In genomic region chr6:82144852-82145332, GRCh38 we compare ENCODE assay signal across 8 cellular contexts.
DNase-seq lines count a peak whose midpoint lies in the region; ATAC-seq and TF ChIP-seq lines count a peak whose summit lies in the region.

No MANE protein-coding gene starts in this region.

- H3K36me3 Mint-ChIP-seq in WTC11 = no peaks in the 10 kb centered on the region

- CTCF ChIA-PET in WTC11 (lab: Charles Lee) = interaction anchor here (0.6 kb wide), 1 partner anchor 59 kb away, joined by 3 read pairs; no protein-coding TSS in a partner anchor

- ATAC-seq in WTC11 = peak; percentile 58
- peak; percentile 91 to 94 for ATAC-seq in left cardiac atrium

- no peak overlapping the region for H3K27ac Mint-ChIP-seq in WTC11

- TF ChIP-seq CTCF in WTC11 (IDR thresholded peaks at IDR 0.05) = no peak

- peak overlapping the region in 16 of 21 experiments; percentile 3 to 83 (median 64) for H3K27ac ChIP-seq in skin epidermis

- no peaks in the 10 kb centered on the region for H3K27me3 Mint-ChIP-seq in WTC11 (ENCODE audit: low read depth)

- 0 out of 2 replicates have a peak, but pooled peaks cover 3% of the 10 kb centered on the region for H3K9me3 Mint-ChIP-seq in WTC11

- POLR2A ChIA-PET in WTC11 (lab: Charles Lee) = no interaction called here

- no peaks in the 10 kb centered on the region for H3K4me1 Mint-ChIP-seq in WTC11

- peak; percentile 10 for DNase-seq in GOT3 (lab: John Stamatoyannopoulos, UW)
- DNase-seq in WTC11 (ENCODE audit: low spot score) = no peak
- peak; percentile 61 for DNase-seq in left cardiac atrium
- no peak for DNase-seq in UCSD-AML1 (lab: John Stamatoyannopoulos, UW; ENCODE audit: unreplicated experiment)
- DNase-seq in NCI-H510A (lab: John Stamatoyannopoulos, UW) = no peak
- DNase-seq in T-helper 2 cell = no peak
- no peak for DNase-seq in putamen (ENCODE audit: low spot score)

- no peak overlapping the region for H3K4me3 ChIP-seq in skin epidermis

- H3K4me3 Mint-ChIP-seq in WTC11 = no peak overlapping the region

- intact Hi-C loops in left cardiac atrium (cut with DNase I) = loop anchor here in 1 of 2 donors (10.0 kb wide), 1 partner anchor 390 kb away; the partner anchor contains the start of gene TENT5A

TF ChIP-seq in WTC11, 78 proteins besides CTCF, POLR2A, EP300 and RAD21:
- no peak for TF ChIP-seq ATF2 (CRISPR knock-in tag; IDR thresholded peaks at IDR 0.05; ENCODE audit: borderline replicate concordance, low read depth)
- no peak for TF ChIP-seq CREB1 (CRISPR knock-in tag; IDR thresholded peaks at IDR 0.05)
- no peak for TF ChIP-seq NR1H2 (CRISPR knock-in tag; IDR thresholded peaks at IDR 0.05)

Comparison
In these comparisons a context has a peak if more than half of its experiments do, and no peak if none do; other contexts are left out.
1. DNase-seq: peak in GOT3 (single experiment) and left cardiac atrium (single experiment); none in WTC11 (single experiment), UCSD-AML1 (single experiment), NCI-H510A (single experiment), T-helper 2 cell (0 of 5) and putamen (single experiment).